In genomic region chr9:6944896-6945295, GRCh38 we compare ENCODE assay signal across 19 cellular contexts.
DNase-seq lines count a peak whose midpoint lies in the region; ATAC-seq, FAIRE-seq and TF ChIP-seq lines count a peak whose summit lies in the region.
"Had no signal": no experiment of that assay in that cellular context is flagged by ENCODE, and none has a peak within 500 bp of the region (broad histone marks: within the 10 kb centered on the region; RNA-seq: fewer than 3 reads in every experiment).

No MANE protein-coding gene starts in this region.

- H3K14ac ChIP-seq in trophoblast cell (ENCODE audit: low read length): no peak overlapping the region

- ATAC-seq in PC-3: peak; percentile 91
- ATAC-seq in HG03521 (IDR thresholded peaks at IDR 0.05; ENCODE audit: unreplicated experiment): no peak
- no peak for ATAC-seq in GM21786 (IDR thresholded peaks at IDR 0.05; ENCODE audit: unreplicated experiment)
- ATAC-seq: naive thymus-derived CD8-positive, alpha-beta T cell; stimulated activated naive CD8-positive, alpha-beta T cell treated with anti-CD3 and anti-CD28 coated beads, Interleukin-15, Interleukin-2, amounts not matched to agents 100 U/mL and 50 U/mL, for 24 hours had no signal

- no peaks in the 10 kb centered on the region for H3K9me1 ChIP-seq in endothelial cell of umbilical vein (replicated peaks; ENCODE audit: control insufficient read depth, extremely low read depth, insufficient read depth, low read length)

- H2AFZ ChIP-seq in PC-3 (ENCODE audit: low read length) (no peak overlapping the region), endothelial cell of umbilical vein (ENCODE audit: low read depth, low read length) (no peak overlapping the region), trophoblast cell (ENCODE audit: insufficient read depth, low read length, poor library complexity) (no peak overlapping the region)

- peaks cover 4% of the 10 kb centered on the region for H3F3A ChIP-seq in PC-3 (ENCODE audit: low read length, unreplicated experiment)

- H3K9me2 ChIP-seq in PC-3 (replicated peaks; ENCODE audit: low read length): no peaks in the 10 kb centered on the region

- intact Hi-C loops in PC-3 (cut with micrococcal nuclease): no loop called here
- intact Hi-C loops in endothelial cell of umbilical vein (cut with micrococcal nuclease): no loop called here

- H3K4me3 ChIP-seq in PC-3 (ENCODE audit: low read length) (peak overlapping the region; percentile 31; the same call in 1 of the 2 replicates), endothelial cell of umbilical vein (replicated peaks in 1 of 3; ENCODE audit: insufficient read depth in 1 of 3, low read depth in 1 of 3, low read length in 3 of 3) (no peak overlapping the region), trophoblast cell (ENCODE audit: low read depth, low read length) (no peak overlapping the region)
- H3K4me3 ChIP-seq: gastroesophageal sphincter, lower lobe of right lung had no signal

- no peak overlapping the region for H2AK5ac ChIP-seq in trophoblast cell (ENCODE audit: low read length)

- H2BK12ac ChIP-seq in trophoblast cell (ENCODE audit: low read length): no peak overlapping the region

- TF ChIP-seq CTCF in PC-3 (conservative IDR thresholded peaks at IDR 0.05; ENCODE audit: low read depth, low read length): no peak
- no peak for TF ChIP-seq CTCF in endothelial cell of umbilical vein (IDR thresholded peaks at IDR 0.05; ENCODE audit: extremely low read depth in 1 of 2, insufficient read depth in 1 of 2, low read depth in 1 of 2, low read length in 2 of 2)

- no peak overlapping the region for H4K12ac ChIP-seq in trophoblast cell (ENCODE audit: low read depth, low read length)

- POLR2A ChIA-PET in PC-3 (lab: Charles Lee; ENCODE audit: unreplicated experiment) (no interaction called here), endothelial cell of umbilical vein (lab: Charles Lee) (interaction anchor here (0.9 kb wide), 1 partner anchor 12 kb away, joined by 8 read pairs; no protein-coding TSS in a partner anchor)

- H4K20me1 ChIP-seq in PC-3 (ENCODE audit: low read length) (no peaks in the 10 kb centered on the region), endothelial cell of umbilical vein (replicated peaks; ENCODE audit: control insufficient read depth, extremely low read depth, insufficient read depth, low read length) (no peaks in the 10 kb centered on the region)

- dilution Hi-C loops in endothelial cell of umbilical vein (cut with MboI; ENCODE audit: extremely low pct_ligation_motif_present, low sequenced_read_pairs): no loop called here

- H3K79me2 ChIP-seq in PC-3 (ENCODE audit: low read length) (no peaks in the 10 kb centered on the region), endothelial cell of umbilical vein (ENCODE audit: control insufficient read depth, insufficient read depth, low read length) (no peaks in the 10 kb centered on the region), trophoblast cell (ENCODE audit: control insufficient read depth, insufficient read depth, low read length, poor library complexity) (no peaks in the 10 kb centered on the region)

- H3K4me1 ChIP-seq in PC-3 (ENCODE audit: insufficient read depth, low read length): peaks cover 25% of the 10 kb centered on the region
- H3K4me1 ChIP-seq in endothelial cell of umbilical vein (ENCODE audit: control insufficient read depth, extremely low read depth, insufficient read depth, low read length): peaks cover 19% of the 10 kb centered on the region
- H3K4me1 ChIP-seq in trophoblast cell (ENCODE audit: control insufficient read depth in 1 of 2, insufficient read depth in 2 of 2, low read length in 2 of 2): no peaks in the 10 kb centered on the region

- no peak overlapping the region for H3K4ac ChIP-seq in trophoblast cell (ENCODE audit: low read depth, low read length)

- CTCF ChIA-PET in PC-3 (lab: Charles Lee) (interaction anchor here (0.6 to 1.3 kb wide), 6 partner anchors 10 to 117 kb away, joined by 3 to 4 read pairs (median 3); no protein-coding TSS in a partner anchor), endothelial cell of umbilical vein (lab: Charles Lee) (interaction anchor here (0.6 to 2.1 kb wide), 14 partner anchors 8 to 1286 kb away, joined by 3 to 12 read pairs (median 6); no protein-coding TSS in a partner anchor)

- H4K91ac ChIP-seq in trophoblast cell (ENCODE audit: low read depth, low read length): no peak overlapping the region

- peak overlapping the region; percentile 63 for H3K4me2 ChIP-seq in PC-3 (ENCODE audit: low read length)
- H3K4me2 ChIP-seq in endothelial cell of umbilical vein (ENCODE audit: insufficient read depth, low read length): no peak overlapping the region
- H3K4me2 ChIP-seq in trophoblast cell (ENCODE audit: low read length): no peak overlapping the region

- H3K9me3 ChIP-seq in PC-3 (ENCODE audit: low read length) (no peaks in the 10 kb centered on the region), endothelial cell of umbilical vein (replicated peaks; ENCODE audit: control insufficient read depth, insufficient read depth, low read length) (no peaks in the 10 kb centered on the region), trophoblast cell (ENCODE audit: insufficient read depth, low read depth, low read length) (no peaks in the 10 kb centered on the region)
- H3K9me3 ChIP-seq: gastroesophageal sphincter, lower lobe of right lung had no signal

- BruUV-seq in PC-3 (replicated peaks; lab: Mats Ljungman, UMichigan) (no TSS peak), endothelial cell of umbilical vein (replicated peaks; lab: Mats Ljungman, UMichigan) (no TSS peak)

- no peak overlapping the region for H3K23ac ChIP-seq in trophoblast cell (ENCODE audit: low read length)

- H2BK120ac ChIP-seq in trophoblast cell (ENCODE audit: insufficient read depth, low read length, poor library complexity): no peak overlapping the region

- H2BK5ac ChIP-seq in trophoblast cell (ENCODE audit: low read depth, low read length, poor library complexity): no peak overlapping the region

- H3K27ac ChIP-seq in PC-3 (ENCODE audit: low read length): peak overlapping the region; percentile 79
- peak overlapping the region; percentile 20 for H3K27ac ChIP-seq in endothelial cell of umbilical vein (ENCODE audit: insufficient read depth, low read depth, low read length)
- H3K27ac ChIP-seq in trophoblast cell (ENCODE audit: low read depth, low read length): no peak overlapping the region
- H3K27ac ChIP-seq: gastroesophageal sphincter, lower lobe of right lung had no signal

- no peak overlapping the region for H4K8ac ChIP-seq in trophoblast cell (ENCODE audit: low read depth, low read length)

- H3K27me3 ChIP-seq in PC-3 (ENCODE audit: low read length) (no peaks in the 10 kb centered on the region), endothelial cell of umbilical vein (ENCODE audit: control insufficient read depth in 2 of 2, insufficient read depth in 2 of 2, low read length in 2 of 2) (no peaks in the 10 kb centered on the region), trophoblast cell (ENCODE audit: insufficient read depth, low read length) (no peaks in the 10 kb centered on the region)
- H3K27me3 ChIP-seq: gastroesophageal sphincter had no signal

- no peaks in the 10 kb centered on the region for H3K79me1 ChIP-seq in trophoblast cell (ENCODE audit: low read length)

- no peak for FAIRE-seq in endothelial cell of umbilical vein (lab: Jason Lieb, UNC)

- peak; percentile 16 for DNase-seq in activated CD4-positive, alpha-beta T cell treated with anti-CD3 and anti-CD28 coated beads for 48 hours
- no peak for DNase-seq in activated CD4-positive, alpha-beta T cell treated with anti-CD3 and anti-CD28 coated beads, Interleukin-2, amount 50 U/mL, for 1 hour
- DNase-seq in PC-3: peak; percentile 79
- no peak for DNase-seq in endothelial cell of umbilical vein (ENCODE audit: low read depth, low spot score)
- peak; percentile 73 to 78 for DNase-seq in trophoblast cell
- DNase-seq in NCI-H1694 (lab: John Stamatoyannopoulos, UW): no peak
- DNase-seq: activated CD4-positive, CD25-positive, alpha-beta regulatory T cell; activated CD8-positive, alpha-beta memory T cell treated with anti-CD3 and anti-CD28 coated beads, Interleukin-2, amount 50 U/mL, for 4 hours; activated naive CD4-positive, alpha-beta T cell; CD4-positive, alpha-beta memory T cell; effector memory CD4-positive, alpha-beta T cell; lower lobe of right lung; naive thymus-derived CD8-positive, alpha-beta T cell; Right ventricle myocardium superior; stimulated activated CD4-positive, alpha-beta T cell treated with anti-CD3 and anti-CD28 coated beads, Interleukin-12 subunit alpha, Interleukin-12 subunit beta, amount 100 ng/mL, for 4 hours; stimulated activated naive CD8-positive, alpha-beta T cell treated with anti-CD3 and anti-CD28 coated beads, Interleukin-15, Interleukin-2, amounts not matched to agents 100 U/mL and 50 U/mL, for 24 hours had no signal

- no peak for TF ChIP-seq POLR2A in endothelial cell of umbilical vein (IDR thresholded peaks at IDR 0.05; ENCODE audit: low read depth, low read length)

- H3K9ac ChIP-seq in PC-3 (ENCODE audit: low read length) (no peak overlapping the region), endothelial cell of umbilical vein (replicated peaks; ENCODE audit: extremely low read depth, insufficient read depth, low read length) (no peak overlapping the region), trophoblast cell (ENCODE audit: low read length) (no peak overlapping the region)

- no CpG with 5 or more reads among the region's 4 CpGs for WGBS in trophoblast cell (ENCODE audit: extremely low coverage, insufficient coverage, insufficient read length)

- H3K36me3 ChIP-seq in PC-3 (ENCODE audit: low read depth, low read length): no peaks in the 10 kb centered on the region
- no peaks in the 10 kb centered on the region for H3K36me3 ChIP-seq in endothelial cell of umbilical vein (ENCODE audit: control insufficient read depth in 2 of 2, extremely low read depth in 1 of 2, insufficient read depth in 2 of 2, low read length in 2 of 2)
- H3K36me3 ChIP-seq in trophoblast cell (ENCODE audit: control insufficient read depth in 1 of 2, insufficient read depth in 2 of 2, low read length in 2 of 2): no peaks in the 10 kb centered on the region
- H3K36me3 ChIP-seq: gastroesophageal sphincter, lower lobe of right lung had no signal

- no peak overlapping the region for H3K18ac ChIP-seq in trophoblast cell (ENCODE audit: low read length)

TF ChIP-seq in endothelial cell of umbilical vein, 7 proteins besides CTCF, POLR2A, EP300 and RAD21 (continues in another document):
- TF ChIP-seq GATA2 (IDR thresholded peaks at IDR 0.05; ENCODE audit: insufficient read depth, insufficient read length, low read depth, low read length): no peak
- TF ChIP-seq JUN (IDR thresholded peaks at IDR 0.05; ENCODE audit: borderline replicate concordance, insufficient read depth, insufficient read length, low read depth): no peak
- no peak for TF ChIP-seq EZH2 (IDR thresholded peaks at IDR 0.05; ENCODE audit: borderline replicate concordance, low read depth, low read length, severe bottlenecking)
- no peak for TF ChIP-seq POLR2AphosphoS5 (IDR thresholded peaks at IDR 0.05; ENCODE audit: insufficient read depth, low read depth, low read length)
- TF ChIP-seq FOS (IDR thresholded peaks at IDR 0.05; ENCODE audit: borderline replicate concordance, insufficient read depth, low read length): no peak
- no peak for TF ChIP-seq MAX (IDR thresholded peaks at IDR 0.05; ENCODE audit: insufficient read depth, insufficient read length)

Comparison
In these comparisons a context has a peak if more than half of its experiments do, and no peak if none do; other contexts are left out.
1. DNase-seq: peak in activated CD4-positive, alpha-beta T cell treated with anti-CD3 and anti-CD28 coated beads for 48 hours (single experiment), PC-3 (single experiment) and trophoblast cell (2 of 2); none in activated CD4-positive, alpha-beta T cell treated with anti-CD3 and anti-CD28 coated beads, Interleukin-2, amount 50 U/mL, for 1 hour (single experiment), endothelial cell of umbilical vein (single experiment) and NCI-H1694 (single experiment).